In genomic region chr10:46557319-46558140, GRCh38 we compare ENCODE assay signal across 9 cellular contexts. TPM values are rescaled to one million over a fixed set of nuclear protein-coding genes. Genes with fewer than 3 reads are reported as not detected.
DNase-seq lines count a peak whose midpoint lies in the region; ATAC-seq and TF ChIP-seq lines count a peak whose summit lies in the region.
"Had no signal": no experiment of that assay in that cellular context is flagged by ENCODE, and none has a peak within 500 bp of the region (broad histone marks: within the 10 kb centered on the region; RNA-seq: fewer than 3 reads in every experiment).

No MANE protein-coding gene starts in this region.

- H3K27ac ChIP-seq in lung (ENCODE audit: low read depth in 1 of 2, low read length in 1 of 2), result no peak overlapping the region
- no peak overlapping the region for H3K27ac ChIP-seq in tibial nerve

- TF ChIP-seq POLR2A in tibial nerve (IDR thresholded peaks at IDR 0.05), result no peak

- ATAC-seq in activated T-cell treated with anti-CD3 and anti-CD28 coated beads, Interleukin-2, amount 50 U/mL, for 4 hours, result no peak
- no peak for ATAC-seq in activated naive CD8-positive, alpha-beta T cell treated with anti-CD3 and anti-CD28 coated beads, Interleukin-2, amount 50 U/mL, for 24 hours
- ATAC-seq in lung (ENCODE audit: insufficient read depth, low FRiP score), result no peak
- ATAC-seq in HG02852 (IDR thresholded peaks at IDR 0.05; ENCODE audit: unreplicated experiment), result no peak
- no peak for ATAC-seq in GM19467 (IDR thresholded peaks at IDR 0.05; ENCODE audit: unreplicated experiment)

- H3K27me3 ChIP-seq in lung (ENCODE audit: control insufficient read depth, insufficient read depth) (no peaks in the 10 kb centered on the region), tibial nerve (peaks cover 0 to 69% of the 10 kb centered on the region in 2 donors)

- TF ChIP-seq EP300 in tibial nerve (IDR thresholded peaks at IDR 0.05), result no peak

- H3K4me1 Mint-ChIP-seq in activated T-cell treated with anti-CD3 and anti-CD28 coated beads, Interleukin-2, amount 50 U/mL, for 4 hours (ENCODE audit: low read depth), result peaks cover 5% of the 10 kb centered on the region
- peaks cover 3% of the 10 kb centered on the region for H3K4me1 Mint-ChIP-seq in activated naive CD8-positive, alpha-beta T cell treated with anti-CD3 and anti-CD28 coated beads, Interleukin-2, amount 50 U/mL, for 24 hours

- H3K4me3 Mint-ChIP-seq in activated T-cell treated with anti-CD3 and anti-CD28 coated beads, Interleukin-2, amount 50 U/mL, for 4 hours, result peak overlapping the region; percentile 67
- H3K4me3 Mint-ChIP-seq in activated naive CD8-positive, alpha-beta T cell treated with anti-CD3 and anti-CD28 coated beads, Interleukin-2, amount 50 U/mL, for 24 hours, result peak overlapping the region; percentile 53

- H3K4me1 ChIP-seq in lung (ENCODE audit: control insufficient read depth in 2 of 2, insufficient read depth in 2 of 2, low read length in 2 of 2) (peaks cover 0 to 14% of the 10 kb centered on the region in 2 donors), tibial nerve (peaks cover 0 to 16% (median 8%) of the 10 kb centered on the region in 4 donors)

- H3K36me3 ChIP-seq in lung (ENCODE audit: control insufficient read depth in 2 of 2, insufficient read depth in 2 of 2, low read length in 2 of 2), result no peaks in the 10 kb centered on the region
- no peaks in the 10 kb centered on the region for H3K36me3 ChIP-seq in tibial nerve

- H3K9me3 ChIP-seq in lung (ENCODE audit: control insufficient read depth in 2 of 2, insufficient read depth in 1 of 2, low read length in 1 of 2) (peaks cover 0 to 3% of the 10 kb centered on the region in 2 donors), tibial nerve (no peaks in the 10 kb centered on the region)

- H3K27me3 Mint-ChIP-seq in activated T-cell treated with anti-CD3 and anti-CD28 coated beads, Interleukin-2, amount 50 U/mL, for 4 hours (ENCODE audit: low read depth), result peaks cover 7% of the 10 kb centered on the region
- peaks cover 6% of the 10 kb centered on the region for H3K27me3 Mint-ChIP-seq in activated naive CD8-positive, alpha-beta T cell treated with anti-CD3 and anti-CD28 coated beads, Interleukin-2, amount 50 U/mL, for 24 hours

- DNase-seq in activated T-cell treated with anti-CD3 and anti-CD28 coated beads, Interleukin-2, amount 50 U/mL, for 4 hours, result no peak
- DNase-seq in activated T-cell treated with anti-CD3 and anti-CD28 coated beads for 4 hours, result no peak
- DNase-seq in activated naive CD8-positive, alpha-beta T cell treated with anti-CD3 and anti-CD28 coated beads, Interleukin-2, amount 50 U/mL, for 24 hours, result peak; percentile 2
- DNase-seq in lung (ENCODE audit: low spot score), result peak; percentile 34
- peak; percentile 4 to 14 for DNase-seq in tibial nerve (ENCODE audit: low spot score in 2 of 2)
- DNase-seq in GM13977 (ENCODE audit: low spot score), result no peak
- DNase-seq: NCI-H2081 had no signal

- WGBS in lung, 2 donors, result 88 to 89% methylated on average over 33 of the region's 33 CpGs
- 87 to 91% methylated on average over 33 of the region's 33 CpGs for WGBS in tibial nerve, 2 donors

- in situ Hi-C loops in GM13977 (cut with MboI; ENCODE audit: low pct_unique_long_range_greater_than_20kb, low sequenced_read_pairs, unreplicated experiment), result no loop called here

- H3K27ac Mint-ChIP-seq in activated naive CD8-positive, alpha-beta T cell treated with anti-CD3 and anti-CD28 coated beads, Interleukin-2, amount 50 U/mL, for 24 hours, result no peak overlapping the region

- TF ChIP-seq CTCF in lung (IDR thresholded peaks at IDR 0.05; ENCODE audit: control extremely low read depth, extremely low read depth) (no peak), tibial nerve (IDR thresholded peaks at IDR 0.05) (no peak), GM13977 (IDR thresholded peaks at IDR 0.05; ENCODE audit: extremely low read depth, insufficient read depth, missing control alignments) (no peak)

- H3K9me3 Mint-ChIP-seq in activated T-cell treated with anti-CD3 and anti-CD28 coated beads, Interleukin-2, amount 50 U/mL, for 4 hours, result no peaks in the 10 kb centered on the region
- H3K9me3 Mint-ChIP-seq in activated naive CD8-positive, alpha-beta T cell treated with anti-CD3 and anti-CD28 coated beads, Interleukin-2, amount 50 U/mL, for 24 hours, result no peaks in the 10 kb centered on the region

- H3K4me3 ChIP-seq in lung, result no peak overlapping the region
- H3K4me3 ChIP-seq in tibial nerve, result peak overlapping the region in 1 of 4 donors; percentile 24

- H3K36me3 Mint-ChIP-seq in activated T-cell treated with anti-CD3 and anti-CD28 coated beads, Interleukin-2, amount 50 U/mL, for 4 hours (ENCODE audit: insufficient read depth), result no peaks in the 10 kb centered on the region
- no peaks in the 10 kb centered on the region for H3K36me3 Mint-ChIP-seq in activated naive CD8-positive, alpha-beta T cell treated with anti-CD3 and anti-CD28 coated beads, Interleukin-2, amount 50 U/mL, for 24 hours (ENCODE audit: low read depth)

RNA-seq across cellular contexts. Expression of gene GPRIN2, which starts 1.1 kb away (rescaled TPM):
- total RNA-seq in activated T-cell treated with anti-CD3 and anti-CD28 coated beads, Interleukin-2, amount 50 U/mL, for 4 hours, result not detected
- total RNA-seq in lung, result 10 to 100 TPM; 23.2 to 36.5 TPM
- polyA plus RNA-seq in lung, result 10 to 100 TPM; 17.7 to 35.0 TPM
- total RNA-seq in tibial nerve, result 1 to 10 TPM in 3 of 4 donors, under 1 TPM in 1; 0.98 to 2.8 (median 2.3) TPM

RNA-seq across cellular contexts. Expression of gene SYT15, which starts 21.4 kb away (rescaled TPM):
- total RNA-seq in activated T-cell treated with anti-CD3 and anti-CD28 coated beads, Interleukin-2, amount 50 U/mL, for 4 hours, result under 1 TPM; 0.46 to 0.66 (median 0.53) TPM
- total RNA-seq in lung (10 to 100 TPM; 24.8 to 53.5 TPM), tibial nerve (10 to 100 TPM in 1 of 4 donors, 1 to 10 TPM in 3; 4.2 to 11.0 (median 6.9) TPM)
- polyA plus RNA-seq in lung, result 10 to 100 TPM in 1 of 2 donors, 1 to 10 TPM in 1; 3.8 to 18.4 TPM

Comparison
In these comparisons a context has a peak if more than half of its experiments do, and no peak if none do; other contexts are left out.
1. DNase-seq: peak in activated naive CD8-positive, alpha-beta T cell treated with anti-CD3 and anti-CD28 coated beads, Interleukin-2, amount 50 U/mL, for 24 hours (single experiment), lung (single experiment) and tibial nerve (2 of 2); none in activated T-cell treated with anti-CD3 and anti-CD28 coated beads, Interleukin-2, amount 50 U/mL, for 4 hours (single experiment), activated T-cell treated with anti-CD3 and anti-CD28 coated beads for 4 hours (single experiment) and GM13977 (single experiment).
2. RNA of gene GPRIN2, which starts 1.1 kb away (total RNA-seq): 23.2 to 36.5 TPM in lung; 0.98 to 2.8 TPM in tibial nerve and not detected in activated T-cell treated with anti-CD3 and anti-CD28 coated beads, Interleukin-2, amount 50 U/mL, for 4 hours; every median in the first group is over 4 times any median in the second.